Comparison of ENCODE assay signal across 10 cellular contexts in genomic region chr2:110748489-110748867, GRCh38. TPM values are rescaled to one million over a fixed set of nuclear protein-coding genes. Genes with fewer than 3 reads are reported as not detected.
DNase-seq lines count a peak whose midpoint lies in the region; ATAC-seq, FAIRE-seq and TF ChIP-seq lines count a peak whose summit lies in the region.
"Had no signal": no experiment of that assay in that cellular context is flagged by ENCODE, and none has a peak within 500 bp of the region (broad histone marks: within the 10 kb centered on the region; RNA-seq: fewer than 3 reads in every experiment).

No MANE protein-coding gene starts in this region.

- H3K4me3 ChIP-seq in pancreas (no peak overlapping the region), A673 (ENCODE audit: low read depth, low read length, poor library complexity, severe bottlenecking) (no peak overlapping the region)
- H3K4me3 ChIP-seq: SK-N-MC had no signal

- DNase-seq in NCI-H1694 treated with DMSO at 0.1 percent for 48 hours (lab: John Stamatoyannopoulos, UW) (peak; percentile 13), pancreas (no peak), mesothelial cell of epicardium (ENCODE audit: low spot score in 2 of 2, unreplicated experiment in 2 of 2) (no peak), A673 (ENCODE audit: low spot score) (no peak), erythroblast (lab: John Stamatoyannopoulos, UW) (no peak)
- peak; percentile 85 for DNase-seq in activated CD8-positive, alpha-beta T cell treated with anti-CD3 and anti-CD28 coated beads, Interleukin-2, amount 10 ng/mL, durations not matched to agents 7 days and 5 days

- H3K9me3 Mint-ChIP-seq in activated CD8-positive, alpha-beta T cell treated with anti-CD3 and anti-CD28 coated beads, Interleukin-2, amount 10 ng/mL, durations not matched to agents 7 days and 5 days (ENCODE audit: insufficient read depth) = no peaks in the 10 kb centered on the region
- no peaks in the 10 kb centered on the region for H3K9me3 Mint-ChIP-seq in mesothelial cell of epicardium

- WGBS in pancreas, 2 donors = 18 to 19% methylated on average over 6 of the region's 6 CpGs

- no peaks in the 10 kb centered on the region for H3K36me3 Mint-ChIP-seq in activated CD8-positive, alpha-beta T cell treated with anti-CD3 and anti-CD28 coated beads, Interleukin-2, amount 10 ng/mL, durations not matched to agents 7 days and 5 days (ENCODE audit: low read depth)
- no peaks in the 10 kb centered on the region for H3K36me3 Mint-ChIP-seq in mesothelial cell of epicardium

- peak; percentile 83 for ATAC-seq in GM18519 (IDR thresholded peaks at IDR 0.05; ENCODE audit: low FRiP score, unreplicated experiment)
- peak; percentile 96 for ATAC-seq in HG02763 (IDR thresholded peaks at IDR 0.05; ENCODE audit: unreplicated experiment)
- peak; percentile 99 for ATAC-seq in activated CD8-positive, alpha-beta T cell treated with anti-CD3 and anti-CD28 coated beads, Interleukin-2, amount 10 ng/mL, durations not matched to agents 7 days and 5 days
- peak in 3 of 4 donors; percentile 50 to 65 (median 53) for ATAC-seq in pancreas

- no peak for TF ChIP-seq POLR2A in erythroblast (IDR thresholded peaks at IDR 0.05; ENCODE audit: low read length)

- peaks cover 25% of the 10 kb centered on the region for H3K27me3 Mint-ChIP-seq in activated CD8-positive, alpha-beta T cell treated with anti-CD3 and anti-CD28 coated beads, Interleukin-2, amount 10 ng/mL, durations not matched to agents 7 days and 5 days (ENCODE audit: low read depth)
- H3K27me3 Mint-ChIP-seq in mesothelial cell of epicardium (ENCODE audit: low read depth) = peaks cover 15% of the 10 kb centered on the region

- TF ChIP-seq CTCF in pancreas (IDR thresholded peaks at IDR 0.05) (no peak), mesothelial cell of epicardium (IDR thresholded peaks at IDR 0.05; ENCODE audit: unreplicated experiment) (no peak), A673 (conservative IDR thresholded peaks at IDR 0.05; ENCODE audit: low read depth, low read length) (no peak)

- H3K4me1 Mint-ChIP-seq in activated CD8-positive, alpha-beta T cell treated with anti-CD3 and anti-CD28 coated beads, Interleukin-2, amount 10 ng/mL, durations not matched to agents 7 days and 5 days (ENCODE audit: low read depth) = peaks cover 28% of the 10 kb centered on the region
- peaks cover 3% of the 10 kb centered on the region for H3K4me1 Mint-ChIP-seq in mesothelial cell of epicardium

- H3K27ac ChIP-seq in pancreas (no peak overlapping the region), A673 (ENCODE audit: low read depth, low read length, poor library complexity, severe bottlenecking) (no peak overlapping the region)
- H3K27ac ChIP-seq: neutrophil, SK-N-MC had no signal

- FAIRE-seq in pancreas (lab: Jason Lieb, UNC) = no peak

- CTCF ChIA-PET in activated CD8-positive, alpha-beta T cell treated with anti-CD3 and anti-CD28 coated beads, Interleukin-2, amount 10 ng/mL, durations not matched to agents 7 days and 5 days (lab: Charles Lee) = interaction anchor here (0.6 to 1.2 kb wide), 4 partner anchors 41 to 73 kb away, joined by 3 to 6 read pairs (median 4); partner anchors contain the start of gene BUB1
- CTCF ChIA-PET in A673 (lab: Charles Lee) = no interaction called here

- H3K4me3 Mint-ChIP-seq in activated CD8-positive, alpha-beta T cell treated with anti-CD3 and anti-CD28 coated beads, Interleukin-2, amount 10 ng/mL, durations not matched to agents 7 days and 5 days = peak overlapping the region; percentile 44
- H3K4me3 Mint-ChIP-seq in mesothelial cell of epicardium = no peak overlapping the region

- H3K27ac Mint-ChIP-seq in activated CD8-positive, alpha-beta T cell treated with anti-CD3 and anti-CD28 coated beads, Interleukin-2, amount 10 ng/mL, durations not matched to agents 7 days and 5 days = peak overlapping the region; percentile 68
- H3K27ac Mint-ChIP-seq in mesothelial cell of epicardium = no peak overlapping the region

- intact Hi-C loops in pancreas (cut with DNase I) (no loop called here), A673 (cut with micrococcal nuclease; ENCODE audit: unreplicated experiment) (no loop called here)

- POLR2A ChIA-PET in activated CD8-positive, alpha-beta T cell treated with anti-CD3 and anti-CD28 coated beads, Interleukin-2, amount 10 ng/mL, durations not matched to agents 7 days and 5 days (lab: Charles Lee) = interaction anchor here (0.6 to 2.2 kb wide), 5 partner anchors 8 to 71 kb away, joined by 3 to 25 read pairs (median 3); partner anchors contain the start of genes ACOXL and BUB1
- POLR2A ChIA-PET in A673 (lab: Charles Lee; ENCODE audit: low non-redundant PET) = no interaction called here

- H3K9me3 ChIP-seq in pancreas = no peaks in the 10 kb centered on the region
- no peaks in the 10 kb centered on the region for H3K9me3 ChIP-seq in A673 (ENCODE audit: low read depth, low read length, poor library complexity, severe bottlenecking)
- H3K9me3 ChIP-seq: neutrophil had no signal

- H3K27me3 ChIP-seq in pancreas = peaks cover 0 to 4% (median 0%) of the 10 kb centered on the region in 4 donors
- peaks cover 18% of the 10 kb centered on the region for H3K27me3 ChIP-seq in A673 (replicated peaks; ENCODE audit: insufficient read depth, low read depth, low read length, poor library complexity)

- H3K4me1 ChIP-seq in pancreas (no peaks in the 10 kb centered on the region), A673 (ENCODE audit: insufficient read depth, low read length, poor library complexity, severe bottlenecking) (no peaks in the 10 kb centered on the region)

- no TSS peak for BruUV-seq in A673 (replicated peaks; lab: Mats Ljungman, UMichigan)

- H3K36me3 ChIP-seq in pancreas (no peaks in the 10 kb centered on the region), A673 (ENCODE audit: insufficient read depth, low read length, poor library complexity, severe bottlenecking) (no peaks in the 10 kb centered on the region)
- H3K36me3 ChIP-seq: neutrophil had no signal

RNA-seq across cellular contexts. Expression of gene ACOXL, which starts 16.1 kb away (rescaled TPM):
- total RNA-seq in activated CD8-positive, alpha-beta T cell treated with anti-CD3 and anti-CD28 coated beads, Interleukin-2, amount 10 ng/mL, durations not matched to agents 7 days and 5 days = not detected
- total RNA-seq in pancreas = under 1 TPM in 4 of 6 donors, not detected in 2; 0.06 to 0.31 (median 0.12) TPM
- polyA plus RNA-seq in pancreas = under 1 TPM; 0.27 to 0.75 TPM
- total RNA-seq in mesothelial cell of epicardium = 0.20 to 0.44 TPM (median 0.25 TPM) in 3 replicates
- total RNA-seq in A673 (2021) = 0.13 TPM in 1 of 2 replicates, not detected in the other

Comparison
In these comparisons a context has a peak if more than half of its experiments do, and no peak if none do; other contexts are left out.
1. DNase-seq: peak in NCI-H1694 treated with DMSO at 0.1 percent for 48 hours (single experiment) and activated CD8-positive, alpha-beta T cell treated with anti-CD3 and anti-CD28 coated beads, Interleukin-2, amount 10 ng/mL, durations not matched to agents 7 days and 5 days (single experiment); none in pancreas (0 of 6), mesothelial cell of epicardium (0 of 2), A673 (single experiment) and erythroblast (0 of 2).
2. Peak in every context shown above with its lines, with median percentiles within 50 percentile points of each other: ATAC-seq.